In the genomic region with DNA sequence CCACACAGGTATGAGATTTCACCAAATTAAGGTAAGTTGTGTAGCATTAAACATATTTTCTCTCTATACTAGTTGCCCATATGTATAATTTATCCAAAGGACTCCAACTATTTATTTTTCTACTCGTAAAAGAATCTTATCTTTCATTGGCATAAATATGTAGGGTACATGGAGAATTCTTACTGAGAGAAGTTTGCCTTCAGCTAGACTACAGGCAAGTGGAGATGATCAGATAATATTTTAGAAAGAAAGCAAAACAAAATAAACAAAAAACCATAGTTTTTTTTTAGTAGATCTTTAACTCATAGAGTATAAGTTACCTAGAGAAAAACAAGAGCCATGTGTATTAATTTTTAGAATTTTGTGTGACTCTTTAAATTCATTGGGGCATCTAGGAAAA, we compare ENCODE assay signal across 25 cellular contexts.
"Had no signal": no experiment of that assay in that cellular context is flagged by ENCODE, and none has a peak within 500 bp of the region (broad histone marks: within the 10 kb centered on the region; RNA-seq: fewer than 3 reads in every experiment).

No MANE protein-coding gene starts in this region.

- FAIRE-seq: urothelium cell line had no signal

- DNase-seq: stimulated activated CD4-positive, alpha-beta T cell treated with anti-CD3 and anti-CD28 coated beads, Interleukin-2, amount 100 ng/mL, for 48 hours; stimulated activated CD4-positive, alpha-beta T cell treated with anti-CD3 and anti-CD28 coated beads, Interleukin-4, amount 100 ng/mL, for 1 hour; stimulated activated CD4-positive, alpha-beta T cell treated with anti-CD3 and anti-CD28 coated beads, Interleukin-4, amount 100 ng/mL, for 24 hours; stimulated activated CD4-positive, alpha-beta T cell treated with anti-CD3 and anti-CD28 coated beads, Interleukin-4, amount 100 ng/mL, for 4 hours; stimulated activated CD8-positive, alpha-beta memory T cell treated with anti-CD3 and anti-CD28 coated beads, Interleukin-4, amount 100 ng/mL, for 48 hours; stimulated activated naive B cell treated with anti-CD40 and anti-IgM and Interleukin-4, amounts not matched to agents 10 μg/mL and 1 μg/mL and 100 μg/mL, for 72 hours; stimulated activated naive CD4-positive, alpha-beta T cell; stimulated activated naive CD4-positive, alpha-beta T cell treated with Interleukin-2 at 50 U/mL for 16 hours; stimulated activated naive CD8-positive, alpha-beta T cell treated with anti-CD3 and anti-CD28 coated beads, Interleukin-15, amount 100 ng/mL, for 72 hours; stimulated activated naive CD8-positive, alpha-beta T cell treated with anti-CD3 and anti-CD28 coated beads, Interleukin-15, Interleukin-2, amounts not matched to agents 100 U/mL and 50 U/mL, for 24 hours; stomach; substantia nigra; testis; thyroid gland; tibial artery; transverse colon; trophoblast cell; upper lobe of left lung; upper lobe of right lung; uterus had no signal

- H3K4me3 ChIP-seq: stomach, suprapubic skin, testis, thoracic aorta, thyroid gland, tibial artery, tibial nerve, transverse colon, upper lobe of left lung, upper lobe of right lung, uterus, vagina had no signal
